ENCODE assay signal across 1 cellular context in the genomic region with DNA sequence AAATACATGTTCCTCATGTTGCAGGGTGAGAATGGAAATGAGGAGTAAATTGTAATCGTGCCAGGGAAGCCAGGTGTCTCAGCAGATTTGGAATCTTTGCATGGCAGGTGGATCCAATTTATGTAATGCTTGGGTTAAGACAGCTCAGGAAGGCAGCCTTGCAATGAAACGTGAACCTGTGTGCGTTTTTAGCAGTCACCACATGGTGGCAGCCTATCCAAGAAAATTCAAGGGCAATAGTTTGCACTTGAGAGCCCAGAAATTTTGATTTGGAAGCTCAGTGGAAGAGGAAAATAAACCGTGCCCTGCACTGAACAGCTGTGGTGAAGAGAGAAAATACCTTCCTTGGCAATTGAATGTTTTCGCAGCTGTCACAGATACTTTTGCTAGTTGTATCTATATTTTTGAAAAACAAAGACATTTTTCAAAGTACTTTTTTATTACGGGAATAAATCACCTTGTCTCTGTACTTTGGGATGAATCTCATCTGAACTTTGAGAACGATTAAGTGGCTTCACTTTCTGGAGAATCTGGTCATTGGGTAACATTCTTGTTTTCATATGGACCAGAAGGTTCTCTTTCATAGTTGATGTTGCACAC.
TF ChIP-seq lines count a peak whose summit lies in the region.

No MANE protein-coding gene starts in this region.

TF ChIP-seq in GM12878, 131 proteins besides CTCF, POLR2A, EP300 and RAD21 (continued from another document):
- TF ChIP-seq POLR2AphosphoS5 (IDR thresholded peaks at IDR 0.05; ENCODE audit: low read length), result no peak
